In the genomic region with DNA sequence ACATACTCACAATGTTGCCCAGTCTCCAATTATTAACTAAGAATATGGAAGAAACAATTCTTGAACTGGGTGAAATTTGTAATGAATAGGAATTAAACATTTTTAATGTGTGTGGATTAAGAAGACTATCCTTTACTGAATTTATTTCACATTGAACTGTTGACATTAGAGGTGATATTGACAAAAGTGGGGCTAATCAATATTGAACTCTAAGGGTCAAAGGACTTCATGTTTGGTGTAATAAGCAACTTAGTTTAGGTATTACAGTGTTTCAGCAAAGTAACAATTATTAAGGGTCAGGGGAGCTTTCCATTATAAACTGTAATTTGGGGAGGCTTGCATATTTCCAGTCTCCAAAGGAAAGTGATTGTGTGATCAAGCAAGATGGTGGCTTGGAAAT, we compare ENCODE assay signal across 7 cellular contexts. TPM values are rescaled to one million over a fixed set of nuclear protein-coding genes. Genes with fewer than 3 reads are reported as not detected.
"Had no signal": no experiment of that assay in that cellular context is flagged by ENCODE, and none has a peak within 500 bp of the region (broad histone marks: within the 10 kb centered on the region; RNA-seq: fewer than 3 reads in every experiment).

No MANE protein-coding gene starts in this region.

- H3K27ac ChIP-seq: HL-60 had no signal

- H3K4me3 ChIP-seq: GM23338, K562 had no signal

- H3K4me1 Mint-ChIP-seq: GM23338, H9 had no signal

- DNase-seq: H9, HCEC 1CT, IMR-90 had no signal

- H3K4me3 Mint-ChIP-seq: GM23338, H9 had no signal

- H3K27ac Mint-ChIP-seq: GM23338, H9 had no signal

- H3K9me3 Mint-ChIP-seq: GM23338, H9 had no signal

- ATAC-seq: GM23338, K562 had no signal

RNA-seq across cellular contexts. Expression of a gene that starts 16.2 kb away (rescaled TPM):
- total RNA-seq: HT1080, IMR-90, K562 had no signal
- polyA plus RNA-seq: IMR-90, K562 had no signal
